ENCODE assay signal across 1 cellular context in the genomic region with DNA sequence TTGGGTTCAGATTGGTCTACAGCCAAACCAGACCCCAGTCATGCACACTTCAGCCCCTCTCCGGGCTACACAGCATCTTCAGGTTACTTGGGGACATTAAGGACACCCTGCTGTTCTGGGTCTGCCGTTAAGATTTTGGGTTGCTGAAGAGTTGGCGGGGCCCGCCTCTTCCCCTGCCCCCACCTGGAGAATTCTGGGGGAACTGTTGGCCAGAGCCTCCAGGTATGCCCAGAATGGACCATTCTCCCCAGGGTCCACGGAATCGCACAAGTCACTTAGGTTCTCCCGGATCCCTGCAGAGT.
TF ChIP-seq lines count a peak whose summit lies in the region.

No MANE protein-coding gene starts in this region.

TF ChIP-seq in endothelial cell of umbilical vein, 7 proteins besides CTCF, POLR2A, EP300 and RAD21:
- TF ChIP-seq POLR2AphosphoS5 (IDR thresholded peaks at IDR 0.05; ENCODE audit: insufficient read depth, low read depth, low read length) (no peak), JUN (IDR thresholded peaks at IDR 0.05; ENCODE audit: borderline replicate concordance, insufficient read depth, insufficient read length, low read depth) (no peak), GATA2 (IDR thresholded peaks at IDR 0.05; ENCODE audit: insufficient read depth, insufficient read length, low read depth, low read length) (no peak), FOS (IDR thresholded peaks at IDR 0.05; ENCODE audit: borderline replicate concordance, insufficient read depth, low read length) (no peak), MAX (IDR thresholded peaks at IDR 0.05; ENCODE audit: insufficient read depth, insufficient read length) (no peak), EZH2 (IDR thresholded peaks at IDR 0.05; ENCODE audit: borderline replicate concordance, low read depth, low read length, severe bottlenecking) (no peak), MYC (IDR thresholded peaks at IDR 0.05; ENCODE audit: low read depth, low read length) (no peak)
